9 cellular contexts compared by ENCODE assay signal in genomic region chr19:11989112-11989456, GRCh38. TPM values are rescaled to one million over a fixed set of nuclear protein-coding genes. Genes with fewer than 3 reads are reported as not detected.
A peak's percentile ranks its signal among the peaks of the same experiment; 100 is the strongest.
DNase-seq lines count a peak whose midpoint lies in the region; ATAC-seq and TF ChIP-seq lines count a peak whose summit lies in the region.
"Had no signal": no experiment of that assay in that cellular context is flagged by ENCODE, and none has a peak within 500 bp of the region (broad histone marks: within the 10 kb centered on the region; RNA-seq: fewer than 3 reads in every experiment).

No MANE protein-coding gene starts in this region.

- POLR2A ChIA-PET in GM10248 (lab: Yijun Ruan, JAX): interaction anchor here (0.6 to 2.7 kb wide), 9 partner anchors 11 to 948 kb away, joined by 3 to 13 read pairs (median 6); partner anchors contain the start of genes ZNF44, ZNF491, ZNF700 and ZNF763

- peaks cover 10% of the 10 kb centered on the region; the same call in 1 of the 2 replicates for H4K20me1 ChIP-seq in SU-DHL-6 (ENCODE audit: low read depth, low read length)

- H3K4me1 ChIP-seq in skeletal muscle satellite cell (ENCODE audit: control insufficient read depth, insufficient read depth, low read length): peaks cover 4% of the 10 kb centered on the region
- H3K4me1 ChIP-seq: SJSA1 had no signal

- peaks cover 5% of the 10 kb centered on the region for H3F3A ChIP-seq in SU-DHL-6 (ENCODE audit: insufficient read depth)

- H3K4me3 ChIP-seq in GM12865 (ENCODE audit: low read depth, low read length) (peak overlapping the region; percentile 61), SU-DHL-6 (ENCODE audit: insufficient read depth, low read length, poor library complexity, severe bottlenecking) (peak overlapping the region; percentile 97), fibroblast of pulmonary artery (replicated peaks; ENCODE audit: low read depth, low read length) (peak overlapping the region; percentile 93), skeletal muscle satellite cell (ENCODE audit: low read length) (no peak overlapping the region)

- H3K36me3 ChIP-seq in SU-DHL-6 (ENCODE audit: low read length) (no peaks in the 10 kb centered on the region), skeletal muscle satellite cell (ENCODE audit: insufficient read depth, low read length) (peaks cover 3% of the 10 kb centered on the region)
- H3K36me3 ChIP-seq: SJSA1 had no signal

- CTCF ChIA-PET in GM10248 (lab: Yijun Ruan, JAX): interaction anchor here (0.6 to 11.0 kb wide), 25 partner anchors 9 to 252 kb away, joined by 3 to 111 read pairs (median 7); partner anchors contain the start of genes ZNF20, ZNF433, ZNF491 and ZNF700

- H3K9me3 ChIP-seq in SU-DHL-6 (ENCODE audit: insufficient read depth, low read length): no peaks in the 10 kb centered on the region
- no peaks in the 10 kb centered on the region for H3K9me3 ChIP-seq in skeletal muscle satellite cell (replicated peaks; ENCODE audit: low read length)

- no peak for DNase-seq in GM12865 (ENCODE audit: low read depth)
- DNase-seq in fibroblast of pulmonary artery (ENCODE audit: low read depth): no peak
- DNase-seq in GM10248 (ENCODE audit: extremely low spot score): no peak
- DNase-seq in HuH-7.5 (ENCODE audit: low spot score): no peak

- H3K27me3 ChIP-seq in SU-DHL-6 (ENCODE audit: low read length) (no peaks in the 10 kb centered on the region), skeletal muscle satellite cell (ENCODE audit: control insufficient read depth, insufficient read depth, low read length) (no peaks in the 10 kb centered on the region)
- H3K27me3 ChIP-seq: SJSA1 had no signal

- no peak overlapping the region for H2AFZ ChIP-seq in SU-DHL-6 (ENCODE audit: low read depth, low read length, severe bottlenecking)

- H3K27ac ChIP-seq in SU-DHL-6 (ENCODE audit: low read depth, low read length): no peak overlapping the region
- H3K27ac ChIP-seq: SJSA1 had no signal

- ATAC-seq in HG03097 (IDR thresholded peaks at IDR 0.05; ENCODE audit: low FRiP score, unreplicated experiment) (no peak), GM19035 (IDR thresholded peaks at IDR 0.05; ENCODE audit: unreplicated experiment) (no peak)

- peak overlapping the region; percentile 83; the same call in 1 of the 2 replicates for H3K9ac ChIP-seq in SU-DHL-6 (ENCODE audit: low read length)
- no peak overlapping the region for H3K9ac ChIP-seq in skeletal muscle satellite cell (ENCODE audit: low read depth, low read length)

- H3K9me2 ChIP-seq in SU-DHL-6 (replicated peaks; ENCODE audit: insufficient read depth, low read length): no peaks in the 10 kb centered on the region

- TF ChIP-seq CTCF in GM12865 (IDR thresholded peaks at IDR 0.05; ENCODE audit: insufficient read depth, low read depth, low read length, missing control alignments) (no peak), SU-DHL-6 (IDR thresholded peaks at IDR 0.05; ENCODE audit: insufficient read depth, low read length, poor library complexity, severe bottlenecking) (no peak), fibroblast of pulmonary artery (IDR thresholded peaks at IDR 0.05; ENCODE audit: low read length, missing control alignments) (no peak), GM10248 (IDR thresholded peaks at IDR 0.05; ENCODE audit: control extremely low read depth, extremely low read depth, low read depth, missing control alignments) (no peak)

- H3K79me2 ChIP-seq in SU-DHL-6 (ENCODE audit: insufficient read depth, low read length): peaks cover 59% of the 10 kb centered on the region

- H3K4me2 ChIP-seq in SU-DHL-6 (ENCODE audit: low read depth, low read length, poor library complexity, severe bottlenecking): peak overlapping the region; percentile 75
- H3K4me2 ChIP-seq in skeletal muscle satellite cell (ENCODE audit: low read length): peak overlapping the region; percentile 96

RNA-seq across cellular contexts. Expression of gene ZNF763, which starts 24.2 kb away (rescaled TPM):
- total RNA-seq in skeletal muscle satellite cell (2012; rRNA removed): 0.66 and 1.8 TPM in 2 replicates

RNA-seq across cellular contexts. Expression of gene ZNF433, which starts 46.4 kb away (rescaled TPM):
- total RNA-seq in skeletal muscle satellite cell (2012; rRNA removed): 3.1 and 5.1 TPM in 2 replicates
